8 cellular contexts compared by ENCODE assay signal in the genomic region with DNA sequence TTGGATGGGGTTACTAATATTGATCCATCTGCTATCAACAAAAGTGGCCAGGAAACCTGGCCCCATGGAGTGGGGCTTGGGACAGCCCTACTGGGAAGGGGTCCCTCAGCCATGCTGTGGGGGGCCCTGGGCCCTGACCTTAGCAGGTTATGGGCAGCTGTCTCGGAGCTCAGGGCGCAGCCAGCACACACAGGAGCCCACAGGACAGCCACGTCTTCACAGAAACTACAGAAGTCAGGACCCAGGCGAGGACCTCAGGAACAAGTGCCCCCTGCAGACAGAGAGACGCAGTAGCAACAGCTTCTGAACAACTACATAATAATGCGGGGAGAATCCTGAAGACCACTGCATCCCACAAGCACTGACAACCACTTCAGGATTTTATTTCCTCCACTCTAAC. TPM values are rescaled to one million over a fixed set of nuclear protein-coding genes. Genes with fewer than 3 reads are reported as not detected.
DNase-seq lines count a peak whose midpoint lies in the region; ATAC-seq and TF ChIP-seq lines count a peak whose summit lies in the region.
"Had no signal": no experiment of that assay in that cellular context is flagged by ENCODE, and none has a peak within 500 bp of the region (broad histone marks: within the 10 kb centered on the region; RNA-seq: fewer than 3 reads in every experiment).

No MANE protein-coding gene starts in this region.

- no peaks in the 10 kb centered on the region for H3K27me3 ChIP-seq in foreskin keratinocyte
- H3K27me3 ChIP-seq: stomach had no signal

- no peak overlapping the region for H3K27ac ChIP-seq in foreskin keratinocyte
- no peak overlapping the region for H3K27ac ChIP-seq in substantia nigra (ENCODE audit: low read depth, low read length, poor library complexity, severe bottlenecking)
- H3K27ac ChIP-seq: stomach had no signal

- no peaks in the 10 kb centered on the region for H3K4me1 ChIP-seq in foreskin keratinocyte

- peak; percentile 40 for DNase-seq in ELF-1 (ENCODE audit: low read depth, low spot score)
- DNase-seq in NCI-H82 treated with DMSO at 0.1 percent for 48 hours (lab: John Stamatoyannopoulos, UW; ENCODE audit: unreplicated experiment), result peak; percentile 9
- DNase-seq in foreskin keratinocyte, result no peak
- DNase-seq in substantia nigra (lab: John Stamatoyannopoulos, UW), result no peak
- DNase-seq: stomach had no signal

- peak; percentile 19 for TF ChIP-seq CTCF in foreskin keratinocyte (conservative IDR thresholded peaks at IDR 0.05)

- ATAC-seq in foreskin keratinocyte, result no peak
- no peak for ATAC-seq in GM19035 (IDR thresholded peaks at IDR 0.05; ENCODE audit: unreplicated experiment)
- ATAC-seq in GM18907 (IDR thresholded peaks at IDR 0.05; ENCODE audit: unreplicated experiment), result no peak

RNA-seq across cellular contexts. Expression of gene FKBP11, which starts 11.9 kb away (rescaled TPM):
- total RNA-seq in foreskin keratinocyte, result 29.4 and 31.8 TPM in 2 replicates
- polyA plus RNA-seq in foreskin keratinocyte, result 43.1 and 43.4 TPM in 2 replicates

RNA-seq across cellular contexts. Expression of gene ARF3, which starts 20.1 kb away (rescaled TPM):
- 102 and 109 TPM in 2 replicates for total RNA-seq in foreskin keratinocyte
- 141 and 151 TPM in 2 replicates for polyA plus RNA-seq in foreskin keratinocyte

RNA-seq across cellular contexts. Expression of gene WNT10B, which starts 34.4 kb away (rescaled TPM):
- total RNA-seq in foreskin keratinocyte, result 0.46 and 1.1 TPM in 2 replicates
- 0.50 and 1.0 TPM in 2 replicates for polyA plus RNA-seq in foreskin keratinocyte

RNA-seq across cellular contexts. Expression of gene WNT1, which starts 41.0 kb away (rescaled TPM):
- not detected in 2 replicates for total RNA-seq in foreskin keratinocyte
- polyA plus RNA-seq in foreskin keratinocyte, result not detected in 2 replicates
- total RNA-seq: esophagus mucosa, stomach had no signal
- polyA plus RNA-seq: stomach had no signal

Comparison
In these comparisons a context has a peak if more than half of its experiments do, and no peak if none do; other contexts are left out.
1. DNase-seq: peak in ELF-1 (single experiment) and NCI-H82 treated with DMSO at 0.1 percent for 48 hours (single experiment); none in foreskin keratinocyte (0 of 2) and substantia nigra (0 of 49).